1 cellular context compared by ENCODE assay signal in genomic region chr1:115976062-115976899, GRCh38.
A peak's percentile ranks its signal among the peaks of the same experiment; 100 is the strongest.
TF ChIP-seq lines count a peak whose summit lies in the region.

SLC22A15 (plus strand) TSS chr1:115976513; CDS start chr1:115976628, 115 bp downstream.

TF ChIP-seq in K562, 482 proteins besides CTCF, POLR2A, EP300 and RAD21 (continued from another document and continues in another):
- TF ChIP-seq ATF2 (CRISPR knock-in tag; IDR thresholded peaks at IDR 0.05): no peak
- TF ChIP-seq TAF7 (tag; IDR thresholded peaks at IDR 0.05): no peak
- no peak for TF ChIP-seq CCAR2 (IDR thresholded peaks at IDR 0.05; ENCODE audit: low read depth, low read length)
- no peak for TF ChIP-seq BDP1 (IDR thresholded peaks at IDR 0.05; ENCODE audit: insufficient read depth, insufficient read length)
- TF ChIP-seq ID3 (CRISPR knock-in tag; IDR thresholded peaks at IDR 0.05): no peak
- TF ChIP-seq ID3 (tag; IDR thresholded peaks at IDR 0.05): no peak
- no peak for TF ChIP-seq GMEB1 (CRISPR knock-in tag; IDR thresholded peaks at IDR 0.05)
- TF ChIP-seq TSHZ1 (CRISPR knock-in tag; IDR thresholded peaks at IDR 0.05): no peak
- no peak for TF ChIP-seq ZFP36 (IDR thresholded peaks at IDR 0.05; ENCODE audit: low read depth, low read length, partially characterized antibody)
- TF ChIP-seq ZBTB26 (CRISPR knock-in tag; IDR thresholded peaks at IDR 0.05): no peak
- no peak for TF ChIP-seq SAFB2 (IDR thresholded peaks at IDR 0.05; ENCODE audit: borderline replicate concordance, low read depth, low read length, severe bottlenecking)
- peak; percentile 31 for TF ChIP-seq MGA (IDR thresholded peaks at IDR 0.05)
- peak; percentile 29; the same call in 1 of the 2 replicates for TF ChIP-seq KLF1 (tag; IDR thresholded peaks at IDR 0.05)
- TF ChIP-seq AFF1 (IDR thresholded peaks at IDR 0.05; ENCODE audit: low read depth in 1 of 2, partially characterized antibody in 2 of 2): no peak
- no peak for TF ChIP-seq MXI1 (IDR thresholded peaks at IDR 0.05; ENCODE audit: low read depth, low read length)
- no peak for TF ChIP-seq PHB (CRISPR knock-in tag; IDR thresholded peaks at IDR 0.05)
- TF ChIP-seq BHLHE40 (IDR thresholded peaks at IDR 0.05; ENCODE audit: low read length): no peak
- TF ChIP-seq ZNF76 (CRISPR knock-in tag; IDR thresholded peaks at IDR 0.05; ENCODE audit: borderline replicate concordance): no peak
- TF ChIP-seq ZNF398 (CRISPR knock-in tag; IDR thresholded peaks at IDR 0.05): no peak
- TF ChIP-seq MIER1 (IDR thresholded peaks at IDR 0.05; ENCODE audit: low read depth): no peak
- no peak for TF ChIP-seq ZC3H4 (CRISPR knock-in tag; IDR thresholded peaks at IDR 0.05; ENCODE audit: borderline replicate concordance)
- no peak for TF ChIP-seq PHF20 (IDR thresholded peaks at IDR 0.05; ENCODE audit: partially characterized antibody)
